In genomic region chr11:101993172-101993571, GRCh38 we compare ENCODE assay signal across 7 cellular contexts. TPM values are rescaled to one million over a fixed set of nuclear protein-coding genes. Genes with fewer than 3 reads are reported as not detected.
"Had no signal": no experiment of that assay in that cellular context is flagged by ENCODE, and none has a peak within 500 bp of the region (broad histone marks: within the 10 kb centered on the region; RNA-seq: fewer than 3 reads in every experiment).

No MANE protein-coding gene starts in this region.

- H3K4me3 ChIP-seq: GM23248, HAP-1, K562 had no signal

- H3K27ac ChIP-seq: GM23248 had no signal

- H3K36me3 ChIP-seq: HAP-1 had no signal

- H3K4me1 ChIP-seq: HAP-1 had no signal

- FAIRE-seq: K562 had no signal

- DNase-seq: GM23248, GOT3, H7, IMR-90, KG1 had no signal

- H3K9me3 ChIP-seq: HAP-1 had no signal

RNA-seq across cellular contexts. Expression of gene CFAP300, which starts 54.1 kb away (rescaled TPM):
- polyA plus RNA-seq: K562 had no signal
